ENCODE assay signal across 27 cellular contexts in the genomic region with DNA sequence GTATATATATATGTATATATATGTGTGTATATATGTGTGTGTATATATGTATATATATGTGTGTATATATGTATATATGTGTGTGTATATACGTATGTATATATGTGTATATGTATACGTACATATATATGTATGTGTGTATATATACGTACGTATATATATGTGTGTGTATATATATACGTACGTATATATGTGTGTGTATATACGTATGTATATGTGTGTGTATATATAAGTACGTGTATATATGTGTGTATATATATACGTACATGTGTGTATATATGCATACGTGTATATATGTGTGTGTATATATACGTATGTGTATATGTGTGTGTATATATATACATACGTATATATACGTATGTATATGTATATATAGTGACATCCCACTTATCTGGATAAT.
DNase-seq lines count a peak whose midpoint lies in the region; ATAC-seq, FAIRE-seq and TF ChIP-seq lines count a peak whose summit lies in the region.
"Had no signal": no experiment of that assay in that cellular context is flagged by ENCODE, and none has a peak within 500 bp of the region (broad histone marks: within the 10 kb centered on the region; RNA-seq: fewer than 3 reads in every experiment).

No MANE protein-coding gene starts in this region.

- peaks cover under 1 to 2% of the 10 kb centered on the region in 2 donors for H3K4me1 Mint-ChIP-seq in stimulated activated naive B cell treated with anti-CD40 and anti-IgM and Interleukin-4, amounts not matched to agents 10 μg/mL and 1 μg/mL and 100 μg/mL, for 72 hours
- H3K4me1 Mint-ChIP-seq in activated T-cell treated with anti-CD3 and anti-CD28 coated beads, Interleukin-2, amount 50 U/mL, for 4 hours (ENCODE audit: low read depth): no peaks in the 10 kb centered on the region
- H3K4me1 Mint-ChIP-seq: CD14-positive monocyte; CD4-positive, alpha-beta memory T cell; CD4-positive, CD25-positive, alpha-beta regulatory T cell; CD8-positive, alpha-beta memory T cell had no signal

- peak; percentile 58 for FAIRE-seq in A204.1 (lab: Jason Lieb, UNC)
- peak; percentile 23 for FAIRE-seq in HTR-8/SVneo (lab: Jason Lieb, UNC)
- FAIRE-seq in endometrium (lab: Jason Lieb, UNC): peak; percentile 26
- FAIRE-seq in kidney (lab: Jason Lieb, UNC): peak; percentile 56
- FAIRE-seq: GM12891, GM19239 had no signal

- DNase-seq in HTR-8/SVneo (ENCODE audit: insufficient read length, low spot score): no peak
- no peak for DNase-seq in kidney
- no peak for DNase-seq in kidney tubule cell (ENCODE audit: low spot score)
- DNase-seq in stimulated activated naive B cell treated with anti-CD40 and anti-IgM and Interleukin-4, amounts not matched to agents 10 μg/mL and 1 μg/mL and 100 μg/mL, for 72 hours: no peak
- DNase-seq in activated T-cell treated with anti-CD3 and anti-CD28 coated beads, Interleukin-2, amount 50 U/mL, for 4 hours: no peak
- DNase-seq: ACHN; BE2C; C1 segment of cervical spinal cord; CD4-positive, alpha-beta memory T cell; CD4-positive, CD25-positive, alpha-beta regulatory T cell; CD8-positive, alpha-beta memory T cell; COR-L47; DMS 273 treated with DMSO at 0.1 percent for 48 hours; DMS153; DMS53; DMS79; DND-41; EL; GF-D8 had no signal

- no peak for TF ChIP-seq CTCF in kidney (IDR thresholded peaks at IDR 0.05; ENCODE audit: borderline replicate concordance, extremely low read depth, insufficient read depth)

- H3K4me3 Mint-ChIP-seq in stimulated activated naive B cell treated with anti-CD40 and anti-IgM and Interleukin-4, amounts not matched to agents 10 μg/mL and 1 μg/mL and 100 μg/mL, for 72 hours: no peak overlapping the region
- no peak overlapping the region for H3K4me3 Mint-ChIP-seq in activated T-cell treated with anti-CD3 and anti-CD28 coated beads, Interleukin-2, amount 50 U/mL, for 4 hours
- H3K4me3 Mint-ChIP-seq: CD14-positive monocyte; CD4-positive, alpha-beta memory T cell; CD4-positive, CD25-positive, alpha-beta regulatory T cell; CD8-positive, alpha-beta memory T cell had no signal

- H3K27ac ChIP-seq in kidney (ENCODE audit: low read depth in 2 of 2, low read length in 2 of 2): no peak overlapping the region
- H3K27ac ChIP-seq: 22Rv1, BLaER1 had no signal

- H3K9me3 Mint-ChIP-seq in stimulated activated naive B cell treated with anti-CD40 and anti-IgM and Interleukin-4, amounts not matched to agents 10 μg/mL and 1 μg/mL and 100 μg/mL, for 72 hours: no peaks in the 10 kb centered on the region
- no peaks in the 10 kb centered on the region for H3K9me3 Mint-ChIP-seq in activated T-cell treated with anti-CD3 and anti-CD28 coated beads, Interleukin-2, amount 50 U/mL, for 4 hours
- H3K9me3 Mint-ChIP-seq: CD14-positive monocyte; CD4-positive, alpha-beta memory T cell; CD4-positive, CD25-positive, alpha-beta regulatory T cell; CD8-positive, alpha-beta memory T cell had no signal

- peaks cover 1% of the 10 kb centered on the region in 2 donors for H3K27me3 Mint-ChIP-seq in stimulated activated naive B cell treated with anti-CD40 and anti-IgM and Interleukin-4, amounts not matched to agents 10 μg/mL and 1 μg/mL and 100 μg/mL, for 72 hours
- H3K27me3 Mint-ChIP-seq in activated T-cell treated with anti-CD3 and anti-CD28 coated beads, Interleukin-2, amount 50 U/mL, for 4 hours (ENCODE audit: low read depth): peaks cover 17% of the 10 kb centered on the region

- H3K36me3 ChIP-seq in kidney (ENCODE audit: control insufficient read depth in 1 of 2, insufficient read depth in 2 of 2, low read length in 2 of 2): no peaks in the 10 kb centered on the region
- H3K36me3 ChIP-seq: BE2C, BLaER1 had no signal

- no peak overlapping the region for H3K4me3 ChIP-seq in kidney (ENCODE audit: low read length in 2 of 2)
- H3K4me3 ChIP-seq: BLaER1 had no signal

- H3K9me3 ChIP-seq in kidney (ENCODE audit: control insufficient read depth in 1 of 2, low read length in 2 of 2): no peaks in the 10 kb centered on the region
- H3K9me3 ChIP-seq: BE2C, BLaER1 had no signal

- no peak overlapping the region for H3K27ac Mint-ChIP-seq in stimulated activated naive B cell treated with anti-CD40 and anti-IgM and Interleukin-4, amounts not matched to agents 10 μg/mL and 1 μg/mL and 100 μg/mL, for 72 hours
- H3K27ac Mint-ChIP-seq: CD14-positive monocyte; CD4-positive, alpha-beta memory T cell; CD4-positive, CD25-positive, alpha-beta regulatory T cell; CD8-positive, alpha-beta memory T cell had no signal

- intact Hi-C loops in kidney (cut with DNase I): no loop called here

- H3K9ac ChIP-seq in kidney (ENCODE audit: low read length in 2 of 2): no peak overlapping the region
- H3K9ac ChIP-seq: BLaER1 had no signal

- no peaks in the 10 kb centered on the region for H3K4me1 ChIP-seq in kidney (ENCODE audit: control insufficient read depth in 1 of 2, insufficient read depth in 1 of 2, low read depth in 1 of 2, low read length in 2 of 2)
- H3K4me1 ChIP-seq: BE2C had no signal

- ATAC-seq in stimulated activated naive B cell treated with anti-CD40 and anti-IgM and Interleukin-4, amounts not matched to agents 10 μg/mL and 1 μg/mL and 100 μg/mL, for 72 hours (replicated peaks): no peak
- ATAC-seq in activated T-cell treated with anti-CD3 and anti-CD28 coated beads, Interleukin-2, amount 50 U/mL, for 4 hours: no peak
- ATAC-seq in GM21825 (IDR thresholded peaks at IDR 0.05; ENCODE audit: unreplicated experiment): no peak

- no peaks in the 10 kb centered on the region for H3K36me3 Mint-ChIP-seq in stimulated activated naive B cell treated with anti-CD40 and anti-IgM and Interleukin-4, amounts not matched to agents 10 μg/mL and 1 μg/mL and 100 μg/mL, for 72 hours
- H3K36me3 Mint-ChIP-seq in activated T-cell treated with anti-CD3 and anti-CD28 coated beads, Interleukin-2, amount 50 U/mL, for 4 hours (ENCODE audit: insufficient read depth): no peaks in the 10 kb centered on the region
- H3K36me3 Mint-ChIP-seq: CD14-positive monocyte; CD4-positive, alpha-beta memory T cell; CD4-positive, CD25-positive, alpha-beta regulatory T cell; CD8-positive, alpha-beta memory T cell had no signal
